In genomic region chr3:100535610-100535943, GRCh38 we compare ENCODE assay signal across 22 cellular contexts. TPM values are rescaled to one million over a fixed set of nuclear protein-coding genes. Genes with fewer than 3 reads are reported as not detected.
DNase-seq lines count a peak whose midpoint lies in the region; ATAC-seq and TF ChIP-seq lines count a peak whose summit lies in the region.
"Had no signal": no experiment of that assay in that cellular context is flagged by ENCODE, and none has a peak within 500 bp of the region (broad histone marks: within the 10 kb centered on the region; RNA-seq: fewer than 3 reads in every experiment).

No MANE protein-coding gene starts in this region.

- no peak for DNase-seq in breast epithelium (ENCODE audit: low spot score in 2 of 2)
- no peak for DNase-seq in mammary epithelial cell
- DNase-seq in amniotic epithelial cell (ENCODE audit: low read depth), result peak; percentile 84
- DNase-seq in left ventricle myocardium superior, result no peak
- no peak for DNase-seq in smooth muscle cell (lab: John Stamatoyannopoulos, UW; ENCODE audit: unreplicated experiment)
- no peak for DNase-seq in substantia nigra (lab: John Stamatoyannopoulos, UW)
- no peak for DNase-seq in NCI-H774 (lab: John Stamatoyannopoulos, UW)
- DNase-seq in NCI-H226, result no peak
- DNase-seq: Caco-2; CD4-positive, alpha-beta memory T cell; DMS 273 treated with DMSO at 0.1 percent for 48 hours; DMS79 treated with DMSO at 0.1 percent for 48 hours; IMR-90; NCI-H1092 treated with DMSO at 0.1 percent for 48 hours; NCI-H1436 treated with DMSO at 0.1 percent for 48 hours; NCI-H2029; NCI-H2171; NCI-H524 treated with DMSO at 0.1 percent for 48 hours had no signal

- H3K79me2 ChIP-seq in mammary epithelial cell (ENCODE audit: insufficient read depth, low read length), result no peaks in the 10 kb centered on the region
- H3K79me2 ChIP-seq in smooth muscle cell (ENCODE audit: low read depth), result peaks cover 46% of the 10 kb centered on the region

- H2AFZ ChIP-seq in mammary epithelial cell (ENCODE audit: low read depth, low read length) (no peak overlapping the region), smooth muscle cell (ENCODE audit: low read depth) (no peak overlapping the region)

- H3K4me2 ChIP-seq in mammary epithelial cell (ENCODE audit: insufficient read depth, low read depth, low read length) (no peak overlapping the region), smooth muscle cell (peak overlapping the region; percentile 37)
- H3K4me2 ChIP-seq: BLaER1 treated with 17β-estradiol and CSF1 and Interleukin-3, amounts not matched to agents 10 nM and 100 nM; KMS-11 had no signal

- H3K36me3 ChIP-seq in breast epithelium (no peaks in the 10 kb centered on the region), mammary epithelial cell (ENCODE audit: insufficient read depth, low read length) (no peaks in the 10 kb centered on the region), smooth muscle cell (ENCODE audit: low read depth) (no peaks in the 10 kb centered on the region)
- H3K36me3 ChIP-seq: BLaER1 treated with 17β-estradiol and CSF1 and Interleukin-3, amounts not matched to agents 10 nM and 100 nM had no signal

- H3K27ac ChIP-seq in breast epithelium (peak overlapping the region; percentile 52 to 69), mammary epithelial cell (ENCODE audit: insufficient read depth, low read depth, low read length) (no peak overlapping the region), smooth muscle cell (ENCODE audit: low read depth) (peak overlapping the region; percentile 99), substantia nigra (ENCODE audit: low read depth, low read length, poor library complexity, severe bottlenecking) (no peak overlapping the region)
- H3K27ac ChIP-seq: 22Rv1; BLaER1 treated with 17β-estradiol and CSF1 and Interleukin-3, amounts not matched to agents 10 nM and 100 nM; KMS-11; RWPE1 had no signal

- TF ChIP-seq POLR2A in breast epithelium (IDR thresholded peaks at IDR 0.05), result no peak

- no peak overlapping the region for H3K9ac ChIP-seq in mammary epithelial cell (ENCODE audit: insufficient read depth, low read length)
- no peak overlapping the region for H3K9ac ChIP-seq in smooth muscle cell (ENCODE audit: low read depth)
- H3K9ac ChIP-seq: BLaER1 treated with 17β-estradiol and CSF1 and Interleukin-3, amounts not matched to agents 10 nM and 100 nM; KMS-11 had no signal

- in situ Hi-C loops in mammary epithelial cell (cut with MboI; ENCODE audit: low sequenced_read_pairs in 2 of 2), result no loop called here

- H3F3A ChIP-seq in smooth muscle cell (ENCODE audit: low read depth), result peaks cover 11% of the 10 kb centered on the region

- H3K27me3 ChIP-seq in breast epithelium (no peaks in the 10 kb centered on the region), mammary epithelial cell (ENCODE audit: insufficient read depth, low read length) (no peaks in the 10 kb centered on the region), smooth muscle cell (ENCODE audit: low read depth) (no peaks in the 10 kb centered on the region)
- H3K27me3 ChIP-seq: BLaER1 treated with 17β-estradiol and CSF1 and Interleukin-3, amounts not matched to agents 10 nM and 100 nM had no signal

- H3K4me1 ChIP-seq in breast epithelium, result no peaks in the 10 kb centered on the region
- H3K4me1 ChIP-seq in mammary epithelial cell (ENCODE audit: insufficient read depth, low read length), result peaks cover 39% of the 10 kb centered on the region
- H3K4me1 ChIP-seq in smooth muscle cell (ENCODE audit: low read depth), result peaks cover 10% of the 10 kb centered on the region
- H3K4me1 ChIP-seq: BLaER1 treated with 17β-estradiol and CSF1 and Interleukin-3, amounts not matched to agents 10 nM and 100 nM had no signal

- dilution Hi-C loops in mammary epithelial cell (cut with HindIII; ENCODE audit: low sequenced_read_pairs), result no loop called here

- no TSS peak for BruUV-seq in mammary epithelial cell (replicated peaks; lab: Mats Ljungman, UMichigan)

- no peak for TF ChIP-seq CTCF in breast epithelium (IDR thresholded peaks at IDR 0.05)
- TF ChIP-seq CTCF in mammary epithelial cell (conservative IDR thresholded peaks at IDR 0.05 in 1 of 2, IDR thresholded peaks at IDR 0.05 in 1 of 2; ENCODE audit: extremely low read depth in 1 of 2, insufficient read depth in 1 of 2, low read depth in 1 of 2, low read length in 2 of 2), result no peak
- TF ChIP-seq CTCF in smooth muscle cell (IDR thresholded peaks at IDR 0.05; ENCODE audit: borderline replicate concordance, insufficient read depth, poor library complexity, severe bottlenecking), result no peak

- intact Hi-C loops in breast epithelium (cut with DNase I; ENCODE audit: low total_unique reads), result no loop called here
- intact Hi-C loops in mammary epithelial cell (cut with micrococcal nuclease), result no loop called here
- intact Hi-C loops in left ventricle myocardium superior (cut with micrococcal nuclease), result no loop called here

- H4K20me1 ChIP-seq in mammary epithelial cell (ENCODE audit: insufficient read depth, low read length) (no peaks in the 10 kb centered on the region), smooth muscle cell (ENCODE audit: low read depth) (no peaks in the 10 kb centered on the region)
- H4K20me1 ChIP-seq: BLaER1 treated with 17β-estradiol and CSF1 and Interleukin-3, amounts not matched to agents 10 nM and 100 nM had no signal

- no peak overlapping the region for H3K4me3 ChIP-seq in breast epithelium
- no peak overlapping the region for H3K4me3 ChIP-seq in mammary epithelial cell (replicated peaks in 1 of 3; ENCODE audit: insufficient read depth in 1 of 3, low read depth in 2 of 3, low read length in 3 of 3)
- no peak overlapping the region for H3K4me3 ChIP-seq in smooth muscle cell
- H3K4me3 ChIP-seq: BLaER1 treated with 17β-estradiol and CSF1 and Interleukin-3, amounts not matched to agents 10 nM and 100 nM had no signal

- peak; percentile 40 for ATAC-seq in left ventricle myocardium superior

- CTCF ChIA-PET in mammary epithelial cell (lab: Charles Lee; ENCODE audit: low non-redundant PET), result interaction anchor here (0.6 kb wide), 1 partner anchor 53 kb away, joined by 4 read pairs; no protein-coding TSS in a partner anchor

- WGBS in mammary epithelial cell (ENCODE audit: low coverage, missing lambda C conversion rate), result 100% methylated on average over 1 of the region's 1 CpG
- WGBS in smooth muscle cell (ENCODE audit: low lambda C conversion rate), result 91% methylated on average over 1 of the region's 1 CpG

- no peaks in the 10 kb centered on the region for H3K9me3 ChIP-seq in breast epithelium
- H3K9me3 ChIP-seq in mammary epithelial cell (replicated peaks; ENCODE audit: insufficient read depth, low read length), result no peaks in the 10 kb centered on the region
- H3K9me3 ChIP-seq in smooth muscle cell (replicated peaks; ENCODE audit: low read depth), result no peaks in the 10 kb centered on the region
- H3K9me3 ChIP-seq: Caco-2 had no signal

RNA-seq across cellular contexts. Expression of gene TMEM45A, which starts 43.2 kb away (rescaled TPM):
- 10 to 100 TPM; 19.7 to 24.5 (median 20.9) TPM for total RNA-seq in breast epithelium
- total RNA-seq in mammary epithelial cell, result 10 to 100 TPM; 22.4 to 39.2 TPM
- polyA plus RNA-seq in mammary epithelial cell, result 21.3 TPM
- polyA minus RNA-seq in mammary epithelial cell, result 16.4 TPM
- 3.2 TPM for total RNA-seq in left ventricle myocardium superior
- 280 and 307 TPM in 2 replicates for total RNA-seq in smooth muscle cell
- 209 and 220 TPM in 2 replicates for polyA plus RNA-seq in smooth muscle cell
- polyA plus RNA-seq: CD4-positive, alpha-beta memory T cell had no signal

Comparison
In these comparisons a context has a peak if more than half of its experiments do, and no peak if none do; other contexts are left out.
1. H3K27ac ChIP-seq: peak in breast epithelium (2 of 2) and smooth muscle cell (single experiment); none in mammary epithelial cell (single experiment) and substantia nigra (single experiment).